ENCODE assay signal across 27 cellular contexts in genomic region chr1:184059887-184060286, GRCh38. TPM values are rescaled to one million over a fixed set of nuclear protein-coding genes. Genes with fewer than 3 reads are reported as not detected.
"Had no signal": no experiment of that assay in that cellular context is flagged by ENCODE, and none has a peak within 500 bp of the region (broad histone marks: within the 10 kb centered on the region; RNA-seq: fewer than 3 reads in every experiment).

No MANE protein-coding gene starts in this region.

- H3K27ac Mint-ChIP-seq: activated naive CD4-positive, alpha-beta T cell treated with anti-CD3 and anti-CD28 coated beads, Interleukin-2, amount 50 U/mL, for 72 hours; naive thymus-derived CD8-positive, alpha-beta T cell; neural progenitor cell; T-helper 1 cell treated with Interleukin-12 subunit alpha and Interleukin-12 subunit beta and Interleukin-4 antibody, amounts not matched to agents 30 μg/mL and 1 μg/mL, for 36 hours had no signal

- H3K27me3 Mint-ChIP-seq: naive thymus-derived CD8-positive, alpha-beta T cell had no signal

- H3K27me3 ChIP-seq: colonic mucosa, gastroesophageal sphincter, neural progenitor cell had no signal

- H3K9ac ChIP-seq: neural progenitor cell had no signal

- H3K9me3 Mint-ChIP-seq: activated naive CD4-positive, alpha-beta T cell treated with anti-CD3 and anti-CD28 coated beads, Interleukin-2, amount 50 U/mL, for 72 hours; naive thymus-derived CD8-positive, alpha-beta T cell; T-helper 1 cell treated with Interleukin-12 subunit alpha and Interleukin-12 subunit beta and Interleukin-4 antibody, amounts not matched to agents 30 μg/mL and 1 μg/mL, for 36 hours had no signal

- H3K4me3 ChIP-seq: colonic mucosa, neural progenitor cell, thoracic aorta had no signal

- H3K9me3 ChIP-seq: colonic mucosa, gastroesophageal sphincter, thoracic aorta had no signal

- H3K4me1 ChIP-seq: colonic mucosa had no signal

- ATAC-seq: activated CD4-positive, CD25-positive, alpha-beta regulatory T cell treated with anti-CD3 and anti-CD28 coated beads, Interleukin-2, amount 50 U/mL, for 24 hours; activated naive CD4-positive, alpha-beta T cell treated with anti-CD3 and anti-CD28 coated beads, Interleukin-2, amount 50 U/mL, for 72 hours; gastroesophageal sphincter; left cardiac atrium; naive thymus-derived CD8-positive, alpha-beta T cell; right cardiac atrium; stimulated activated naive CD8-positive, alpha-beta T cell treated with anti-CD3 and anti-CD28 coated beads, Interleukin-15, Interleukin-2, amounts not matched to agents 100 U/mL and 50 U/mL, for 24 hours had no signal

- H3K27ac ChIP-seq: colonic mucosa, neural progenitor cell, thoracic aorta, VCaP had no signal

- H3K36me3 ChIP-seq: colonic mucosa, thoracic aorta had no signal

- DNase-seq: activated CD4-positive, alpha-beta T cell treated with anti-CD3 and anti-CD28 coated beads for 48 hours; activated CD4-positive, alpha-beta T cell treated with anti-CD3 and anti-CD28 coated beads, Interleukin-2, amount 50 U/mL, for 48 hours; activated CD8-positive, alpha-beta memory T cell treated with anti-CD3 and anti-CD28 coated beads for 24 hours; colonic mucosa; effector memory CD4-positive, alpha-beta T cell; hippocampal formation; left cardiac atrium; mammary epithelial cell; midbrain; naive thymus-derived CD8-positive, alpha-beta T cell; occipital lobe; posterior cingulate gyrus; right cardiac atrium; stimulated activated CD4-positive, alpha-beta T cell treated with anti-CD3 and anti-CD28 coated beads, Interleukin-12 subunit alpha, Interleukin-12 subunit beta, amount 100 ng/mL, for 4 hours; stimulated activated CD4-positive, alpha-beta T cell treated with anti-CD3 and anti-CD28 coated beads, Interleukin-4, amount 100 ng/mL, for 1 hour; stimulated activated naive CD8-positive, alpha-beta T cell treated with anti-CD3 and anti-CD28 coated beads, Interleukin-15, Interleukin-2, amounts not matched to agents 100 U/mL and 50 U/mL, for 24 hours; SW 1271; T-helper 9 cell; trophoblast cell had no signal

- H3K4me3 Mint-ChIP-seq: naive thymus-derived CD8-positive, alpha-beta T cell; neural progenitor cell; T-helper 1 cell treated with Interleukin-12 subunit alpha and Interleukin-12 subunit beta and Interleukin-4 antibody, amounts not matched to agents 30 μg/mL and 1 μg/mL, for 36 hours had no signal

RNA-seq across cellular contexts. Expression of gene COLGALT2, which starts 22.4 kb away (rescaled TPM):
- polyA plus RNA-seq: keratinocyte had no signal
